Comparison of ENCODE assay signal across 1 cellular context in genomic region chr17:17605083-17605746, GRCh38.
A peak's percentile ranks its signal among the peaks of the same experiment; 100 is the strongest.
TF ChIP-seq lines count a peak whose summit lies in the region.

No MANE protein-coding gene starts in this region.

TF ChIP-seq in K562, 482 proteins besides CTCF, POLR2A, EP300 and RAD21 (continued from another document):
- TF ChIP-seq, protein P1, sequence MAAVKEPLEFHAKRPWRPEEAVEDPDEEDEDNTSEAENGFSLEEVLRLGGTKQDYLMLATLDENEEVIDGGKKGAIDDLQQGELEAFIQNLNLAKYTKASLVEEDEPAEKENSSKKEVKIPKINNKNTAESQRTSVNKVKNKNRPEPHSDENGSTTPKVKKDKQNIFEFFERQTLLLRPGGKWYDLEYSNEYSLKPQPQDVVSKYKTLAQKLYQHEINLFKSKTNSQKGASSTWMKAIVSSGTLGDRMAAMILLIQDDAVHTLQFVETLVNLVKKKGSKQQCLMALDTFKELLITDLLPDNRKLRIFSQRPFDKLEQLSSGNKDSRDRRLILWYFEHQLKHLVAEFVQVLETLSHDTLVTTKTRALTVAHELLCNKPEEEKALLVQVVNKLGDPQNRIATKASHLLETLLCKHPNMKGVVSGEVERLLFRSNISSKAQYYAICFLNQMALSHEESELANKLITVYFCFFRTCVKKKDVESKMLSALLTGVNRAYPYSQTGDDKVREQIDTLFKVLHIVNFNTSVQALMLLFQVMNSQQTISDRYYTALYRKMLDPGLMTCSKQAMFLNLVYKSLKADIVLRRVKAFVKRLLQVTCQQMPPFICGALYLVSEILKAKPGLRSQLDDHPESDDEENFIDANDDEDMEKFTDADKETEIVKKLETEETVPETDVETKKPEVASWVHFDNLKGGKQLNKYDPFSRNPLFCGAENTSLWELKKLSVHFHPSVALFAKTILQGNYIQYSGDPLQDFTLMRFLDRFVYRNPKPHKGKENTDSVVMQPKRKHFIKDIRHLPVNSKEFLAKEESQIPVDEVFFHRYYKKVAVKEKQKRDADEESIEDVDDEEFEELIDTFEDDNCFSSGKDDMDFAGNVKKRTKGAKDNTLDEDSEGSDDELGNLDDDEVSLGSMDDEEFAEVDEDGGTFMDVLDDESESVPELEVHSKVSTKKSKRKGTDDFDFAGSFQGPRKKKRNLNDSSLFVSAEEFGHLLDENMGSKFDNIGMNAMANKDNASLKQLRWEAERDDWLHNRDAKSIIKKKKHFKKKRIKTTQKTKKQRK (IDR thresholded peaks at IDR 0.05; ENCODE audit: borderline replicate concordance, low read depth, low read length) = no peak
- TF ChIP-seq AFF4 (CRISPR knock-in tag; IDR thresholded peaks at IDR 0.05) = no peak
- TF ChIP-seq SMARCB1 (IDR thresholded peaks at IDR 0.05; ENCODE audit: insufficient read length, low read depth) = no peak
- TF ChIP-seq, protein P2, sequence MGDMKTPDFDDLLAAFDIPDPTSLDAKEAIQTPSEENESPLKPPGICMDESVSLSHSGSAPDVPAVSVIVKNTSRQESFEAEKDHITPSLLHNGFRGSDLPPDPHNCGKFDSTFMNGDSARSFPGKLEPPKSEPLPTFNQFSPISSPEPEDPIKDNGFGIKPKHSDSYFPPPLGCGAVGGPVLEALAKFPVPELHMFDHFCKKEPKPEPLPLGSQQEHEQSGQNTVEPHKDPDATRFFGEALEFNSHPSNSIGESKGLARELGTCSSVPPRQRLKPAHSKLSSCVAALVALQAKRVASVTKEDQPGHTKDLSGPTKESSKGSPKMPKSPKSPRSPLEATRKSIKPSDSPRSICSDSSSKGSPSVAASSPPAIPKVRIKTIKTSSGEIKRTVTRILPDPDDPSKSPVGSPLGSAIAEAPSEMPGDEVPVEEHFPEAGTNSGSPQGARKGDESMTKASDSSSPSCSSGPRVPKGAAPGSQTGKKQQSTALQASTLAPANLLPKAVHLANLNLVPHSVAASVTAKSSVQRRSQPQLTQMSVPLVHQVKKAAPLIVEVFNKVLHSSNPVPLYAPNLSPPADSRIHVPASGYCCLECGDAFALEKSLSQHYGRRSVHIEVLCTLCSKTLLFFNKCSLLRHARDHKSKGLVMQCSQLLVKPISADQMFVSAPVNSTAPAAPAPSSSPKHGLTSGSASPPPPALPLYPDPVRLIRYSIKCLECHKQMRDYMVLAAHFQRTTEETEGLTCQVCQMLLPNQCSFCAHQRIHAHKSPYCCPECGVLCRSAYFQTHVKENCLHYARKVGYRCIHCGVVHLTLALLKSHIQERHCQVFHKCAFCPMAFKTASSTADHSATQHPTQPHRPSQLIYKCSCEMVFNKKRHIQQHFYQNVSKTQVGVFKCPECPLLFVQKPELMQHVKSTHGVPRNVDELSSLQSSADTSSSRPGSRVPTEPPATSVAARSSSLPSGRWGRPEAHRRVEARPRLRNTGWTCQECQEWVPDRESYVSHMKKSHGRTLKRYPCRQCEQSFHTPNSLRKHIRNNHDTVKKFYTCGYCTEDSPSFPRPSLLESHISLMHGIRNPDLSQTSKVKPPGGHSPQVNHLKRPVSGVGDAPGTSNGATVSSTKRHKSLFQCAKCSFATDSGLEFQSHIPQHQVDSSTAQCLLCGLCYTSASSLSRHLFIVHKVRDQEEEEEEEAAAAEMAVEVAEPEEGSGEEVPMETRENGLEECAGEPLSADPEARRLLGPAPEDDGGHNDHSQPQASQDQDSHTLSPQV (IDR thresholded peaks at IDR 0.05) = peak; percentile 60
- no peak for TF ChIP-seq THRAP3 (IDR thresholded peaks at IDR 0.05; ENCODE audit: borderline replicate concordance)
- TF ChIP-seq YY1 (IDR thresholded peaks at IDR 0.05; ENCODE audit: borderline replicate concordance in 1 of 3, control insufficient read depth in 1 of 3, extremely low read depth in 1 of 3, insufficient read depth in 3 of 3, insufficient read length in 1 of 3, insufficient replicate concordance in 2 of 3, low read depth in 1 of 3, low read length in 2 of 3) = peak in 2 of 3 experiments; percentile 10 to 52
- no peak for TF ChIP-seq SPI1 (IDR thresholded peaks at IDR 0.05; ENCODE audit: borderline replicate concordance, low read depth, low read length)
- TF ChIP-seq GTF2A2 (tag; IDR thresholded peaks at IDR 0.05) = no peak
- peak; percentile 13 to 45; a peak in 2 of 4 replicates for TF ChIP-seq TRIM24 (IDR thresholded peaks at IDR 0.05)
- TF ChIP-seq ZNF324 (CRISPR knock-in tag; IDR thresholded peaks at IDR 0.05) = no peak
- TF ChIP-seq, protein P3, sequence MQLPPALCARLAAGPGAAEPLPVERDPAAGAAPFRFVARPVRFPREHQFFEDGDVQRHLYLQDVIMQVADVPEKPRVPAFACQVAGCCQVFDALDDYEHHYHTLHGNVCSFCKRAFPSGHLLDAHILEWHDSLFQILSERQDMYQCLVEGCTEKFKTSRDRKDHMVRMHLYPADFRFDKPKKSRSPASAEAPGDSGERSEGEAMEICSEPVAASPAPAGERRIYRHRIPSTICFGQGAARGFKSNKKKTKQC (CRISPR knock-in tag; IDR thresholded peaks at IDR 0.05) = no peak
- TF ChIP-seq ZBTB11 (CRISPR knock-in tag; IDR thresholded peaks at IDR 0.05) = no peak
- peak; percentile 90 for TF ChIP-seq CEBPB (tag; IDR thresholded peaks at IDR 0.05)
- TF ChIP-seq, protein P4, sequence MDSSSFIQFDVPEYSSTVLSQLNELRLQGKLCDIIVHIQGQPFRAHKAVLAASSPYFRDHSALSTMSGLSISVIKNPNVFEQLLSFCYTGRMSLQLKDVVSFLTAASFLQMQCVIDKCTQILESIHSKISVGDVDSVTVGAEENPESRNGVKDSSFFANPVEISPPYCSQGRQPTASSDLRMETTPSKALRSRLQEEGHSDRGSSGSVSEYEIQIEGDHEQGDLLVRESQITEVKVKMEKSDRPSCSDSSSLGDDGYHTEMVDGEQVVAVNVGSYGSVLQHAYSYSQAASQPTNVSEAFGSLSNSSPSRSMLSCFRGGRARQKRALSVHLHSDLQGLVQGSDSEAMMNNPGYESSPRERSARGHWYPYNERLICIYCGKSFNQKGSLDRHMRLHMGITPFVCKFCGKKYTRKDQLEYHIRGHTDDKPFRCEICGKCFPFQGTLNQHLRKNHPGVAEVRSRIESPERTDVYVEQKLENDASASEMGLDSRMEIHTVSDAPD (CRISPR knock-in tag; IDR thresholded peaks at IDR 0.05) = no peak
- no peak for TF ChIP-seq ZNF124 (CRISPR knock-in tag; IDR thresholded peaks at IDR 0.05)
- no peak for TF ChIP-seq NCOR1 (IDR thresholded peaks at IDR 0.05)
- no peak for TF ChIP-seq POLR2B (IDR thresholded peaks at IDR 0.05; ENCODE audit: low read depth, partially characterized antibody)
- TF ChIP-seq EP400 (IDR thresholded peaks at IDR 0.05) = peak; percentile 33; the same call in 1 of the 2 replicates
- 0 out of 2 replicates have a peak, but pooled peaks have one; percentile 14 for TF ChIP-seq EGR1 (conservative IDR thresholded peaks at IDR 0.05)
- TF ChIP-seq CBFA2T3 (IDR thresholded peaks at IDR 0.05) = peak; percentile 12; the same call in 1 of the 2 replicates
- no peak for TF ChIP-seq ZNF717 (CRISPR knock-in tag; IDR thresholded peaks at IDR 0.05)
- TF ChIP-seq COPS2 (conservative IDR thresholded peaks at IDR 0.05) = no peak
- TF ChIP-seq LEF1 (IDR thresholded peaks at IDR 0.05) = 0 out of 2 replicates have a peak, but pooled peaks have one; percentile 27
- TF ChIP-seq, protein P5, sequence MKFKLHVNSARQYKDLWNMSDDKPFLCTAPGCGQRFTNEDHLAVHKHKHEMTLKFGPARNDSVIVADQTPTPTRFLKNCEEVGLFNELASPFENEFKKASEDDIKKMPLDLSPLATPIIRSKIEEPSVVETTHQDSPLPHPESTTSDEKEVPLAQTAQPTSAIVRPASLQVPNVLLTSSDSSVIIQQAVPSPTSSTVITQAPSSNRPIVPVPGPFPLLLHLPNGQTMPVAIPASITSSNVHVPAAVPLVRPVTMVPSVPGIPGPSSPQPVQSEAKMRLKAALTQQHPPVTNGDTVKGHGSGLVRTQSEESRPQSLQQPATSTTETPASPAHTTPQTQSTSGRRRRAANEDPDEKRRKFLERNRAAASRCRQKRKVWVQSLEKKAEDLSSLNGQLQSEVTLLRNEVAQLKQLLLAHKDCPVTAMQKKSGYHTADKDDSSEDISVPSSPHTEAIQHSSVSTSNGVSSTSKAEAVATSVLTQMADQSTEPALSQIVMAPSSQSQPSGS (CRISPR knock-in tag; IDR thresholded peaks at IDR 0.05) = no peak
- no peak for TF ChIP-seq ZNF224 (CRISPR knock-in tag; IDR thresholded peaks at IDR 0.05)
- TF ChIP-seq CC2D1A (IDR thresholded peaks at IDR 0.05) = no peak
- TF ChIP-seq SREBF2 (CRISPR knock-in tag; IDR thresholded peaks at IDR 0.05) = no peak
- no peak for TF ChIP-seq PPARD (CRISPR knock-in tag; IDR thresholded peaks at IDR 0.05)
- TF ChIP-seq FOXA1 (IDR thresholded peaks at IDR 0.05; ENCODE audit: borderline replicate concordance) = no peak
- no peak for TF ChIP-seq ZNF165 (CRISPR knock-in tag; IDR thresholded peaks at IDR 0.05; ENCODE audit: borderline replicate concordance)
- no peak for TF ChIP-seq ZNF3 (CRISPR knock-in tag; IDR thresholded peaks at IDR 0.05)
- no peak for TF ChIP-seq HCFC1 (IDR thresholded peaks at IDR 0.05; ENCODE audit: low read depth, low read length)
- TF ChIP-seq, protein P6, sequence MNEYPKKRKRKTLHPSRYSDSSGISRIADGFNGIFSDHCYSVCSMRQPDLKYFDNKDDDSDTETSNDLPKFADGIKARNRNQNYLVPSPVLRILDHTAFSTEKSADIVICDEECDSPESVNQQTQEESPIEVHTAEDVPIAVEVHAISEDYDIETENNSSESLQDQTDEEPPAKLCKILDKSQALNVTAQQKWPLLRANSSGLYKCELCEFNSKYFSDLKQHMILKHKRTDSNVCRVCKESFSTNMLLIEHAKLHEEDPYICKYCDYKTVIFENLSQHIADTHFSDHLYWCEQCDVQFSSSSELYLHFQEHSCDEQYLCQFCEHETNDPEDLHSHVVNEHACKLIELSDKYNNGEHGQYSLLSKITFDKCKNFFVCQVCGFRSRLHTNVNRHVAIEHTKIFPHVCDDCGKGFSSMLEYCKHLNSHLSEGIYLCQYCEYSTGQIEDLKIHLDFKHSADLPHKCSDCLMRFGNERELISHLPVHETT (CRISPR knock-in tag; conservative IDR thresholded peaks at IDR 0.05 in 1 of 2, IDR thresholded peaks at IDR 0.05 in 1 of 2) = no peak
- TF ChIP-seq, protein P7, sequence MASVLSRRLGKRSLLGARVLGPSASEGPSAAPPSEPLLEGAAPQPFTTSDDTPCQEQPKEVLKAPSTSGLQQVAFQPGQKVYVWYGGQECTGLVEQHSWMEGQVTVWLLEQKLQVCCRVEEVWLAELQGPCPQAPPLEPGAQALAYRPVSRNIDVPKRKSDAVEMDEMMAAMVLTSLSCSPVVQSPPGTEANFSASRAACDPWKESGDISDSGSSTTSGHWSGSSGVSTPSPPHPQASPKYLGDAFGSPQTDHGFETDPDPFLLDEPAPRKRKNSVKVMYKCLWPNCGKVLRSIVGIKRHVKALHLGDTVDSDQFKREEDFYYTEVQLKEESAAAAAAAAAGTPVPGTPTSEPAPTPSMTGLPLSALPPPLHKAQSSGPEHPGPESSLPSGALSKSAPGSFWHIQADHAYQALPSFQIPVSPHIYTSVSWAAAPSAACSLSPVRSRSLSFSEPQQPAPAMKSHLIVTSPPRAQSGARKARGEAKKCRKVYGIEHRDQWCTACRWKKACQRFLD (CRISPR knock-in tag; IDR thresholded peaks at IDR 0.05) = no peak
- no peak for TF ChIP-seq LARP7 (IDR thresholded peaks at IDR 0.05)
- TF ChIP-seq GATAD2B (IDR thresholded peaks at IDR 0.05; ENCODE audit: borderline replicate concordance) = no peak
- no peak for TF ChIP-seq PHTF2 (CRISPR knock-in tag; IDR thresholded peaks at IDR 0.05)
- no peak for TF ChIP-seq TEAD1 (CRISPR knock-in tag; IDR thresholded peaks at IDR 0.05)
- TF ChIP-seq ZNF311 (CRISPR knock-in tag; IDR thresholded peaks at IDR 0.05) = no peak
- TF ChIP-seq TARDBP (IDR thresholded peaks at IDR 0.05) = no peak
- no peak for TF ChIP-seq ZNF282 (CRISPR knock-in tag; IDR thresholded peaks at IDR 0.05)
- TF ChIP-seq ZNF695 (CRISPR knock-in tag; IDR thresholded peaks at IDR 0.05) = no peak
